Comparison of ENCODE assay signal across 40 cellular contexts in the genomic region with DNA sequence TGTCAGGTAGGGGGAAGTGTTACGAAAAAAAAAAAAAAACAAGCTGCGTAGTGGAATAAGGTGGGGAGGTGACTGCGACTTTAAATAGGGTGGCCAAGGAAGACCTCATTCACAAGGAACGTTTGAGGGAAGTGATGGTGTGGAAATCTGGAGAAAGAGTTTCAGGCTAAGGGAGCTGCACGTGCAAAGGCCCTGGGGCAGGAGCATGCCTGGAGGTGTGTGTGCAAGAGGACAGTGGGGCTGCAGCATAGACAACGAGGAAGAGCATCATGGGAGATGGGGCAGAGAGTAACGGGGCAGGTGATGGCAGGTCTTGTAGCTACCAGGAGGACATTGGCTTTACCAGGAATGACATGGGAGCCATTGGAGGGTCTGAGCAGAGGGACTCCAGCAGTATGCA. TPM values are rescaled to one million over a fixed set of nuclear protein-coding genes. Genes with fewer than 3 reads are reported as not detected.
DNase-seq lines count a peak whose midpoint lies in the region; ATAC-seq, FAIRE-seq and TF ChIP-seq lines count a peak whose summit lies in the region.
"Had no signal": no experiment of that assay in that cellular context is flagged by ENCODE, and none has a peak within 500 bp of the region (broad histone marks: within the 10 kb centered on the region; RNA-seq: fewer than 3 reads in every experiment).

No MANE protein-coding gene starts in this region.

- FAIRE-seq in H1 (lab: Jason Lieb, UNC): no peak
- FAIRE-seq: A204.1, A549, D721Med had no signal

- no peak overlapping the region for H2AK5ac ChIP-seq in H1 (ENCODE audit: low read depth, low read length)
- H2AK5ac ChIP-seq in neuronal stem cell (ENCODE audit: low read depth, low read length): no peak overlapping the region

- H3K4me2 ChIP-seq in H1 (ENCODE audit: insufficient read depth in 1 of 2, low read depth in 2 of 2, low read length in 2 of 2) (no peak overlapping the region), neuronal stem cell (ENCODE audit: insufficient read depth, low read length, poor library complexity, severe bottlenecking) (no peak overlapping the region)
- H3K4me2 ChIP-seq: A549; BLaER1; BLaER1 treated with 17β-estradiol and CSF1 and Interleukin-3, amounts not matched to agents 10 nM and 100 nM had no signal

- no peak for TF ChIP-seq EP300 in H1 (IDR thresholded peaks at IDR 0.05; ENCODE audit: borderline replicate concordance in 1 of 2, low read depth in 2 of 2, low read length in 2 of 2)

- WGBS in H1 (ENCODE audit: extremely low coverage in 1 of 2, insufficient coverage in 1 of 2, insufficient read length in 1 of 2, insufficient replicate concordance in 2 of 2, low coverage in 1 of 2, low lambda C conversion rate in 2 of 2, missing lambda C conversion rate in 1 of 2), 2 experiments: 87% methylated on average over 6 of the region's 7 CpGs; no CpG with 5 or more reads in 1 of the 2 experiments
- WGBS in neuronal stem cell (ENCODE audit: extremely low coverage in 2 of 2, insufficient read length in 2 of 2, insufficient replicate concordance in 1 of 2), 2 donors: no CpG with 5 or more reads among the region's 7 CpGs

- no peak overlapping the region for H2BK20ac ChIP-seq in H1 (ENCODE audit: low read length)

- no peak overlapping the region for H3K4ac ChIP-seq in H1 (replicated peaks; ENCODE audit: insufficient read length, low read depth, low read length)
- no peak overlapping the region for H3K4ac ChIP-seq in neuronal stem cell (ENCODE audit: low read length)

- CTCF ChIA-PET in HEK293 (lab: Yijun Ruan, JAX): no interaction called here
- CTCF ChIA-PET in H1 (lab: Charles Lee; ENCODE audit: partially characterized antibody): interaction anchor here (1.7 kb wide), 1 partner anchor 79 kb away, joined by 5 read pairs; no protein-coding TSS in a partner anchor
- CTCF ChIA-PET in RWPE1 (lab: Yijun Ruan, JAX): interaction anchor here (0.6 to 1.4 kb wide), 2 partner anchors 29 to 79 kb away, joined by 3 to 4 read pairs; no protein-coding TSS in a partner anchor

- H3K36me3 ChIP-seq in HEK293 (ENCODE audit: control insufficient read depth in 2 of 2, insufficient read depth in 1 of 2, low read length in 2 of 2) (no peaks in the 10 kb centered on the region; a peak in 1 of 3 replicates), H1 (ENCODE audit: control insufficient read depth in 2 of 4, insufficient read depth in 4 of 4, low read length in 3 of 4) (no peaks in the 10 kb centered on the region), neuronal stem cell (replicated peaks in 1 of 2; ENCODE audit: control insufficient read depth in 2 of 2, insufficient read depth in 2 of 2, low read length in 2 of 2) (no peaks in the 10 kb centered on the region)
- H3K36me3 ChIP-seq: BE2C; BLaER1; BLaER1 treated with 17β-estradiol and CSF1 and Interleukin-3, amounts not matched to agents 10 nM and 100 nM had no signal

- ATAC-seq in HG03097 (IDR thresholded peaks at IDR 0.05; ENCODE audit: low FRiP score, unreplicated experiment): no peak
- ATAC-seq: A549; CD8-positive, alpha-beta T cell had no signal

- no peaks in the 10 kb centered on the region for H3K23me2 ChIP-seq in H1 (ENCODE audit: low read depth, low read length)

- H3K9me3 ChIP-seq in HEK293 (ENCODE audit: control insufficient read depth, insufficient read depth, low read depth, low read length) (no peaks in the 10 kb centered on the region), H1 (ENCODE audit: insufficient read depth in 2 of 2, low read depth in 1 of 2, low read length in 1 of 2) (no peaks in the 10 kb centered on the region), neuronal stem cell (replicated peaks in 1 of 2; ENCODE audit: control insufficient read depth in 2 of 2, insufficient read depth in 1 of 2, low read depth in 1 of 2, low read length in 2 of 2) (peaks cover 5 to 10% of the 10 kb centered on the region in 2 donors)
- H3K9me3 ChIP-seq: BE2C, Caco-2 had no signal

- POLR2A ChIA-PET in HEK293 (lab: Yijun Ruan, JAX) (no interaction called here), H1 (lab: Charles Lee; ENCODE audit: partially characterized antibody) (no interaction called here), RWPE1 (lab: Yijun Ruan, JAX; ENCODE audit: low non-redundant PET) (no interaction called here)

- H3K56ac ChIP-seq in H1 (replicated peaks; ENCODE audit: insufficient read length, low read depth, low read length): no peak overlapping the region

- H3K14ac ChIP-seq in H1 (ENCODE audit: insufficient read length) (no peak overlapping the region), neuronal stem cell (ENCODE audit: low read length) (peak overlapping the region; percentile 31)

- H4K91ac ChIP-seq in H1 (replicated peaks; ENCODE audit: insufficient read length, low read length) (no peak overlapping the region), neuronal stem cell (ENCODE audit: low read depth, low read length, poor library complexity) (no peak overlapping the region)

- no peak overlapping the region for H3K27ac ChIP-seq in HEK293 (ENCODE audit: extremely low read depth, low read depth, low read length)
- H3K27ac ChIP-seq in H1 (ENCODE audit: low read depth, low read length): no peak overlapping the region
- H3K27ac ChIP-seq in neuronal stem cell (replicated peaks; ENCODE audit: low read length): no peak overlapping the region
- H3K27ac ChIP-seq in coronary artery: no peak overlapping the region
- no peak overlapping the region for H3K27ac ChIP-seq in RWPE1
- H3K27ac ChIP-seq: 22Rv1; A549; BLaER1; BLaER1 treated with 17β-estradiol and CSF1 and Interleukin-3, amounts not matched to agents 10 nM and 100 nM; C4-2B had no signal

- no peaks in the 10 kb centered on the region for H3K79me2 ChIP-seq in H1 (ENCODE audit: control insufficient read depth in 1 of 2, insufficient read depth in 2 of 2, low read length in 2 of 2)

- H3K27me3 ChIP-seq in H1 (replicated peaks in 1 of 4; ENCODE audit: control insufficient read depth in 3 of 4, extremely low read depth in 1 of 4, insufficient read depth in 3 of 4, low read length in 3 of 4) (no peaks in the 10 kb centered on the region; a peak in 2 of 7 replicates), neuronal stem cell (ENCODE audit: control insufficient read depth in 3 of 3, insufficient read depth in 3 of 3, low read depth in 1 of 3, low read length in 3 of 3) (no peaks in the 10 kb centered on the region)
- H3K27me3 ChIP-seq: BE2C; BLaER1; BLaER1 treated with 17β-estradiol and CSF1 and Interleukin-3, amounts not matched to agents 10 nM and 100 nM had no signal

- H2BK5ac ChIP-seq in H1 (ENCODE audit: low read depth, low read length) (no peak overlapping the region), neuronal stem cell (ENCODE audit: low read length) (no peak overlapping the region)

- H3K4me1 ChIP-seq in HEK293 (ENCODE audit: control insufficient read depth, insufficient read depth, low read length) (no peaks in the 10 kb centered on the region), H1 (replicated peaks in 1 of 4; ENCODE audit: control insufficient read depth in 3 of 4, insufficient read depth in 4 of 4, low read length in 3 of 4) (peaks cover 0 to 4% (median 0%) of the 10 kb centered on the region in 4 experiments; a peak in 1 of 7 replicates), neuronal stem cell (ENCODE audit: control insufficient read depth in 2 of 2, insufficient read depth in 1 of 2, low read depth in 1 of 2, low read length in 2 of 2) (no peaks in the 10 kb centered on the region)
- H3K4me1 ChIP-seq: A549; BE2C; BLaER1; BLaER1 treated with 17β-estradiol and CSF1 and Interleukin-3, amounts not matched to agents 10 nM and 100 nM; Caco-2 had no signal

- H3K23ac ChIP-seq in H1 (ENCODE audit: insufficient read length) (no peak overlapping the region), neuronal stem cell (ENCODE audit: low read depth, low read length, poor library complexity) (no peak overlapping the region)

- H4K8ac ChIP-seq in H1 (ENCODE audit: extremely low read depth, insufficient read depth, low read length) (no peak overlapping the region), neuronal stem cell (ENCODE audit: low read depth, low read length) (no peak overlapping the region)

- no peaks in the 10 kb centered on the region for H4K20me1 ChIP-seq in H1 (replicated peaks in 1 of 2; ENCODE audit: control insufficient read depth in 1 of 2, insufficient read depth in 2 of 2, low read length in 2 of 2)
- H4K20me1 ChIP-seq: BLaER1; BLaER1 treated with 17β-estradiol and CSF1 and Interleukin-3, amounts not matched to agents 10 nM and 100 nM had no signal

- no peak overlapping the region for H3K18ac ChIP-seq in H1 (ENCODE audit: extremely low read depth, low read length)
- no peak overlapping the region for H3K18ac ChIP-seq in neuronal stem cell (ENCODE audit: low read length)

- TF ChIP-seq POLR2A in H1 (IDR thresholded peaks at IDR 0.05; ENCODE audit: control extremely low read depth in 1 of 2, low read depth in 2 of 2, low read length in 2 of 2): no peak

- no peak overlapping the region for H2BK120ac ChIP-seq in H1 (replicated peaks; ENCODE audit: low read depth, low read length)
- H2BK120ac ChIP-seq in neuronal stem cell (ENCODE audit: low read depth, low read length): no peak overlapping the region

- H2BK12ac ChIP-seq in H1 (ENCODE audit: low read depth, low read length): no peak overlapping the region
- H2BK12ac ChIP-seq in neuronal stem cell (ENCODE audit: low read length): no peak overlapping the region

- no peak for TF ChIP-seq RAD21 in H1 (IDR thresholded peaks at IDR 0.05 in 1 of 2, conservative IDR thresholded peaks at IDR 0.05 in 1 of 2; ENCODE audit: low read depth in 2 of 2, low read length in 2 of 2)

- H3K9ac ChIP-seq in H1 (replicated peaks in 1 of 4; ENCODE audit: extremely low read depth in 1 of 4, low read depth in 3 of 4, low read length in 3 of 4) (no peak overlapping the region), neuronal stem cell (ENCODE audit: low read depth, low read length, poor library complexity) (no peak overlapping the region)
- H3K9ac ChIP-seq: BLaER1; BLaER1 treated with 17β-estradiol and CSF1 and Interleukin-3, amounts not matched to agents 10 nM and 100 nM had no signal

- DNase-seq in H1 (ENCODE audit: low read depth in 1 of 2, low spot score in 2 of 2) (no peak), neuronal stem cell (ENCODE audit: low spot score) (no peak), coronary artery (ENCODE audit: low spot score) (no peak), RWPE1 (ENCODE audit: low spot score) (no peak)
- DNase-seq: 8988T; ACHN; AML-193; BE2C; C1 segment of cervical spinal cord; Caco-2; Calu3; CD4-positive, alpha-beta memory T cell; CD4-positive, alpha-beta T cell; CD4-positive, CD25-positive, alpha-beta regulatory T cell; CD8-positive, alpha-beta memory T cell; CD8-positive, alpha-beta T cell; COR-L47; DMS 273 treated with DMSO at 0.1 percent for 48 hours; DMS153; DMS53; DMS79; DMS79 treated with DMSO at 0.1 percent for 48 hours; DND-41; EL had no signal

- no peak overlapping the region for H3K4me3 ChIP-seq in HEK293 (ENCODE audit: low read depth, low read length)
- H3K4me3 ChIP-seq in H1 (ENCODE audit: extremely low read depth in 1 of 4, insufficient read depth in 2 of 4, low read depth in 3 of 4, low read length in 4 of 4): no peak overlapping the region
- peak overlapping the region in 1 of 2 donors; percentile 22 for H3K4me3 ChIP-seq in neuronal stem cell (ENCODE audit: low read length in 2 of 2)
- no peak overlapping the region for H3K4me3 ChIP-seq in coronary artery
- H3K4me3 ChIP-seq: A549; BLaER1; BLaER1 treated with 17β-estradiol and CSF1 and Interleukin-3, amounts not matched to agents 10 nM and 100 nM had no signal

- no peak overlapping the region for H2AFZ ChIP-seq in H1 (ENCODE audit: low read length)
- no peak overlapping the region for H2AFZ ChIP-seq in neuronal stem cell (ENCODE audit: low read length)

- no peak overlapping the region for H4K5ac ChIP-seq in H1 (ENCODE audit: insufficient read length, low read depth, low read length)

- H3K79me1 ChIP-seq in H1 (ENCODE audit: low read depth, low read length) (no peaks in the 10 kb centered on the region), neuronal stem cell (ENCODE audit: low read depth, low read length) (no peaks in the 10 kb centered on the region)

- TF ChIP-seq CTCF in HEK293 (tag by site-specific recombination; IDR thresholded peaks at IDR 0.05) (no peak), H1 (IDR thresholded peaks at IDR 0.05; ENCODE audit: control extremely low read depth in 1 of 3, insufficient read depth in 1 of 3, low read depth in 1 of 3, low read length in 3 of 3) (no peak), coronary artery (IDR thresholded peaks at IDR 0.05) (no peak), RWPE1 (conservative IDR thresholded peaks at IDR 0.05; ENCODE audit: low read depth) (no peak)

- 0 out of 2 replicates have a peak overlapping the region, but pooled peaks have one; percentile 5 for H2BK15ac ChIP-seq in H1 (ENCODE audit: low read length)
- no peak overlapping the region for H2BK15ac ChIP-seq in neuronal stem cell (ENCODE audit: low read length)

RNA-seq across cellular contexts. Expression of a gene that starts 12.0 kb away (rescaled TPM):
- 0.71 and 0.90 TPM in 2 replicates for total RNA-seq in H1 (2021; fragmentation: NEBNext Ultra II Directional; extraction: Animal tissue kit (Norgen Biotek cat#: 25700))
- 1.1 and 1.5 TPM in 2 replicates for polyA plus RNA-seq in H1 (2011; rRNA removed)
- polyA plus RNA-seq in H1 (2011; cell fraction: cytosol; rRNA removed): 1.2 TPM
- polyA plus RNA-seq in H1 (2011; cell fraction: nucleus; rRNA removed): 1.2 TPM
- polyA plus RNA-seq in H1 (2012, experiment 1 of 2): 0.52 to 0.87 TPM (median 0.72 TPM) in 3 of 4 replicates, not detected in the other
- 0.52 TPM for polyA plus RNA-seq in H1 (2012, experiment 2 of 2)
- 0.36 TPM for polyA plus RNA-seq in H1 (2013, experiment 1 of 2)
- 0.22 TPM for polyA plus RNA-seq in H1 (2013, experiment 2 of 2)
- 0.50 and 0.93 TPM in 2 replicates for polyA minus RNA-seq in H1 (2011; rRNA and poly(A)+ RNA removed)
- polyA minus RNA-seq in H1 (2011; cell fraction: cytosol; rRNA and poly(A)+ RNA removed): not detected
- 0.30 TPM for polyA minus RNA-seq in H1 (2011; cell fraction: nucleus; rRNA and poly(A)+ RNA removed)
- 0.04 TPM for polyA plus RNA-seq in neuronal stem cell (2013, experiment 1 of 2)
- 0.03 TPM for polyA plus RNA-seq in neuronal stem cell (2013, experiment 2 of 2)
- total RNA-seq: A172; A673; B cell; Caco-2; Calu3; CD4-positive, alpha-beta memory T cell; CD4-positive, alpha-beta T cell; CD4-positive, CD25-positive, alpha-beta regulatory T cell; CD8-positive, alpha-beta T cell; Daoy had no signal
- polyA plus RNA-seq: A549; AG04450; BJ; CD14-positive monocyte; CD8-positive, alpha-beta memory T cell had no signal
